Comparison of ENCODE assay signal across 1 cellular context in genomic region chr19:11239377-11240000, GRCh38.
TF ChIP-seq lines count a peak whose summit lies in the region.

TSS of gene ANGPTL8 (plus strand) at chr19:11239619. CDS start at chr19:11239638, 19 bp downstream.

TF ChIP-seq in HepG2, 621 proteins besides CTCF, POLR2A, EP300 and RAD21 (continued from another document and continues in another):
- TF ChIP-seq ELK4 (CRISPR knock-in tag; IDR thresholded peaks at IDR 0.05; ENCODE audit: borderline replicate concordance), result no peak
- TF ChIP-seq SATB2 (CRISPR knock-in tag; IDR thresholded peaks at IDR 0.05), result no peak; the same call in 1 of the 2 replicates
- TF ChIP-seq ZNF614 (CRISPR knock-in tag; IDR thresholded peaks at IDR 0.05; ENCODE audit: borderline replicate concordance), result peak; percentile 96
- peak; percentile 100 for TF ChIP-seq CEBPB (IDR thresholded peaks at IDR 0.05; ENCODE audit: borderline replicate concordance, low read depth, low read length)
- peak; percentile 77; the same call in 1 of the 2 replicates for TF ChIP-seq ZNF607 (CRISPR knock-in tag; IDR thresholded peaks at IDR 0.05; ENCODE audit: borderline replicate concordance)
- TF ChIP-seq ZNF83 (CRISPR knock-in tag; IDR thresholded peaks at IDR 0.05; ENCODE audit: borderline replicate concordance), result no peak
- no peak for TF ChIP-seq CHD2 (IDR thresholded peaks at IDR 0.05; ENCODE audit: low read depth, low read length)
- no peak for TF ChIP-seq RORA (CRISPR knock-in tag; IDR thresholded peaks at IDR 0.05)
- peak; percentile 77; the same call in 1 of the 2 replicates for TF ChIP-seq GFI1 (CRISPR knock-in tag; IDR thresholded peaks at IDR 0.05; ENCODE audit: borderline replicate concordance)
- no peak for TF ChIP-seq ZNF549 (CRISPR knock-in tag; IDR thresholded peaks at IDR 0.05)
- no peak; the same call in 1 of the 2 replicates for TF ChIP-seq NFYC (CRISPR knock-in tag; IDR thresholded peaks at IDR 0.05)
- peak; percentile 95 for TF ChIP-seq SPEN (CRISPR knock-in tag; IDR thresholded peaks at IDR 0.05; ENCODE audit: low read depth)
- peak; percentile 91 for TF ChIP-seq ATF2 (CRISPR knock-in tag; IDR thresholded peaks at IDR 0.05)
- no peak for TF ChIP-seq ZNF496 (CRISPR knock-in tag; IDR thresholded peaks at IDR 0.05; ENCODE audit: insufficient replicate concordance)
- TF ChIP-seq JARID2 (CRISPR knock-in tag; IDR thresholded peaks at IDR 0.05; ENCODE audit: insufficient replicate concordance), result no peak
- TF ChIP-seq MEF2D (CRISPR knock-in tag; IDR thresholded peaks at IDR 0.05), result peak; percentile 89
- peak; percentile 87; the same call in 1 of the 2 replicates for TF ChIP-seq ZNF275 (CRISPR knock-in tag; IDR thresholded peaks at IDR 0.05; ENCODE audit: borderline replicate concordance)
- TF ChIP-seq ZNF616 (CRISPR knock-in tag; IDR thresholded peaks at IDR 0.05; ENCODE audit: low read depth), result peak; percentile 90; the same call in 1 of the 2 replicates
- no peak for TF ChIP-seq ZNF260 (CRISPR knock-in tag; IDR thresholded peaks at IDR 0.05; ENCODE audit: borderline replicate concordance, low read depth)
- peak; percentile 92; the same call in 1 of the 2 replicates for TF ChIP-seq TSC22D2 (CRISPR knock-in tag; IDR thresholded peaks at IDR 0.05; ENCODE audit: borderline replicate concordance)
- peak; percentile 75 for TF ChIP-seq ZNF781 (CRISPR knock-in tag; IDR thresholded peaks at IDR 0.05; ENCODE audit: borderline replicate concordance, not compliant biosample characterization)
- TF ChIP-seq ZNF773 (CRISPR knock-in tag; IDR thresholded peaks at IDR 0.05; ENCODE audit: borderline replicate concordance), result no peak
- peak; percentile 93; the same call in 1 of the 2 replicates for TF ChIP-seq ZNF747 (CRISPR knock-in tag; IDR thresholded peaks at IDR 0.05; ENCODE audit: borderline replicate concordance)
- no peak for TF ChIP-seq ZUFSP (CRISPR knock-in tag; IDR thresholded peaks at IDR 0.05; ENCODE audit: borderline replicate concordance)
- TF ChIP-seq ZNF101 (CRISPR knock-in tag; IDR thresholded peaks at IDR 0.05; ENCODE audit: borderline replicate concordance, low read depth), result peak; percentile 30; the same call in 1 of the 2 replicates
- TF ChIP-seq HMGXB3 (CRISPR knock-in tag; IDR thresholded peaks at IDR 0.05; ENCODE audit: borderline replicate concordance), result peak; percentile 92
- peak; percentile 88 for TF ChIP-seq ZFP1 (CRISPR knock-in tag; IDR thresholded peaks at IDR 0.05)
- TF ChIP-seq AGO1 (IDR thresholded peaks at IDR 0.05; ENCODE audit: low read depth, low read length, poor library complexity, severe bottlenecking), result peak; percentile 73
- TF ChIP-seq ZBTB1 (CRISPR knock-in tag; IDR thresholded peaks at IDR 0.05; ENCODE audit: borderline replicate concordance), result no peak
- TF ChIP-seq MAX (IDR thresholded peaks at IDR 0.05), result peak; percentile 95
- no peak for TF ChIP-seq FOXA1 (IDR thresholded peaks at IDR 0.05)
- peak; percentile 26 for TF ChIP-seq FOXA1 (CRISPR knock-in tag; IDR thresholded peaks at IDR 0.05)
- no peak for TF ChIP-seq MATR3 (CRISPR knock-in tag; IDR thresholded peaks at IDR 0.05)
- no peak for TF ChIP-seq SUZ12 (IDR thresholded peaks at IDR 0.05; ENCODE audit: low read depth, low read length)
- TF ChIP-seq NFE2L1 (CRISPR knock-in tag; IDR thresholded peaks at IDR 0.05; ENCODE audit: borderline replicate concordance), result no peak
- TF ChIP-seq KAT2B (IDR thresholded peaks at IDR 0.05; ENCODE audit: borderline replicate concordance, low read depth, low read length), result no peak
- TF ChIP-seq ZNF24 (IDR thresholded peaks at IDR 0.05), result no peak
- no peak for TF ChIP-seq ZNF382 (CRISPR knock-in tag; IDR thresholded peaks at IDR 0.05; ENCODE audit: borderline replicate concordance)
- TF ChIP-seq SNAPC4 (CRISPR knock-in tag; IDR thresholded peaks at IDR 0.05), result peak; percentile 92; the same call in 1 of the 2 replicates
- TF ChIP-seq ZBTB10 (CRISPR knock-in tag; IDR thresholded peaks at IDR 0.05; ENCODE audit: borderline replicate concordance), result peak; percentile 70; the same call in 1 of the 2 replicates
- TF ChIP-seq ZSCAN29 (CRISPR knock-in tag; conservative IDR thresholded peaks at IDR 0.05), result peak; percentile 70
- no peak for TF ChIP-seq ZBTB42 (CRISPR knock-in tag; IDR thresholded peaks at IDR 0.05)
- TF ChIP-seq ZZZ3 (CRISPR knock-in tag; IDR thresholded peaks at IDR 0.05; ENCODE audit: borderline replicate concordance), result peak; percentile 25; the same call in 1 of the 2 replicates
- TF ChIP-seq ZNF563 (CRISPR knock-in tag; IDR thresholded peaks at IDR 0.05), result peak; percentile 88
